In the genomic region with DNA sequence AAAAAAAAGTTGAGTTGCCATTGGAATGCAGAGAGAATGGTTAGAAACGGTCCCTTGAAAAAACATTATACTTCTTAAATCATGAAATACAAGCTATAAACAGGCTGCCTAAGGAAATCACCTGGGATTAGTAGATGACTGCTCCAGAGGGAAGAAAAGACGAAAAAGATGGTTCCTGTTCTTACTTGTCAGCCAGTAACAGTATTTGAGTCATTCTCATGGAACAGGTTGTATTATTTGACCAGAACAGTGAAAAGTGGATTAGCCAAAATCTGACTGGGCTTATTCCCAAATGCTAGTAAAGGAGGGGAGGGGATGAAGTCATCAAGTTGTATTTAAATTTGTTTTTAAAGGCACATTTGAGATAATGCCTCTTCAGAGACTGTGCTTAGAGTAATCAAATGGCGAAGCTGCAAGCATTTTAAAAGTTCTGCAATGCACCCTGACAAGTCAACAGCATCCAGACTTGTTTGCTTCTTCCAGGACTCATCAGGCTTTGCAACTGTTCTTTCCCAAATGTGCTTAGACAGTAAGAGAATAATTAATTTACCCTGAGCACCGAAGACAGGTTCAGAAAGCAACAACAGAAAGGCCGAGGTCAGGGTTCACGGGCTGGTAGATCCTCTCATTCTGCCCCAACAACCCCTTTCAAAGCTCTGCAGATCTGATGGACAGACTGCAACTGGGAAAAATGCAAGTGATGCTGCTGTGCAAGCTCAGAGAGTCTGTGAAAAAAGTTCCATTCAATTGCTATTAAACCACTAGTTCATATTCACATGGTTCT, we compare ENCODE assay signal across 20 cellular contexts.
"Had no signal": no experiment of that assay in that cellular context is flagged by ENCODE, and none has a peak within 500 bp of the region (broad histone marks: within the 10 kb centered on the region; RNA-seq: fewer than 3 reads in every experiment).

No MANE protein-coding gene starts in this region.

- H3K4me3 Mint-ChIP-seq: natural killer cell treated with Interleukin-12 subunit alpha and Interleukin-12 subunit beta and Interleukin-15 and Interleukin-18, amount 100 ng/mL, for 72 hours; stimulated activated effector memory CD8-positive, alpha-beta T cell treated with anti-CD3 and anti-CD28 coated beads, Interleukin-12 subunit alpha, Interleukin-12 subunit beta, amount 100 ng/mL, for 72 hours; stimulated activated naive CD8-positive, alpha-beta T cell treated with anti-CD3 and anti-CD28 coated beads, Interleukin-15, amount 100 ng/mL, for 72 hours had no signal

- ATAC-seq: heart left ventricle; left colon; left ventricle myocardium superior; natural killer cell treated with Interleukin-12 subunit alpha and Interleukin-12 subunit beta and Interleukin-15 and Interleukin-18, amount 100 ng/mL, for 72 hours; right cardiac atrium; stimulated activated effector memory CD8-positive, alpha-beta T cell treated with anti-CD3 and anti-CD28 coated beads, Interleukin-12 subunit alpha, Interleukin-12 subunit beta, amount 100 ng/mL, for 72 hours; stimulated activated naive CD8-positive, alpha-beta T cell treated with anti-CD3 and anti-CD28 coated beads, Interleukin-15, amount 100 ng/mL, for 72 hours; upper lobe of right lung had no signal

- H3K27ac ChIP-seq: heart left ventricle, neutrophil, testis, tibial nerve, upper lobe of right lung, vagina had no signal

- DNase-seq: erythroblast; heart left ventricle; hippocampal formation; left colon; left ventricle myocardium superior; mesenchymal stem cell; midbrain; posterior cingulate gyrus; right cardiac atrium; stimulated activated CD4-positive, alpha-beta T cell treated with anti-CD3 and anti-CD28 coated beads, Interleukin-4, amount 100 ng/mL, for 1 hour; stimulated activated CD8-positive, alpha-beta memory T cell treated with anti-CD3 and anti-CD28 coated beads, Interleukin-4, amount 100 ng/mL, for 48 hours; stimulated activated naive CD8-positive, alpha-beta T cell treated with anti-CD3 and anti-CD28 coated beads, Interleukin-15, amount 100 ng/mL, for 72 hours; testis; upper lobe of right lung had no signal

- H3K27me3 ChIP-seq: heart left ventricle, neutrophil, testis, tibial nerve, upper lobe of right lung, vagina had no signal

- H3K9me3 ChIP-seq: neutrophil, testis, upper lobe of right lung, vagina had no signal

- H3K4me1 Mint-ChIP-seq: stimulated activated effector memory CD8-positive, alpha-beta T cell treated with anti-CD3 and anti-CD28 coated beads, Interleukin-12 subunit alpha, Interleukin-12 subunit beta, amount 100 ng/mL, for 72 hours; stimulated activated naive CD8-positive, alpha-beta T cell treated with anti-CD3 and anti-CD28 coated beads, Interleukin-15, amount 100 ng/mL, for 72 hours had no signal

- H3K4me3 ChIP-seq: heart left ventricle, lung, testis, tibial nerve, upper lobe of right lung, vagina had no signal

- H3K27ac Mint-ChIP-seq: natural killer cell treated with Interleukin-12 subunit alpha and Interleukin-12 subunit beta and Interleukin-15 and Interleukin-18, amount 100 ng/mL, for 72 hours; stimulated activated effector memory CD8-positive, alpha-beta T cell treated with anti-CD3 and anti-CD28 coated beads, Interleukin-12 subunit alpha, Interleukin-12 subunit beta, amount 100 ng/mL, for 72 hours; stimulated activated naive CD8-positive, alpha-beta T cell treated with anti-CD3 and anti-CD28 coated beads, Interleukin-15, amount 100 ng/mL, for 72 hours had no signal

- H3K4me1 ChIP-seq: heart left ventricle, testis, upper lobe of right lung, vagina had no signal

- H3K36me3 Mint-ChIP-seq: natural killer cell treated with Interleukin-12 subunit alpha and Interleukin-12 subunit beta and Interleukin-15 and Interleukin-18, amount 100 ng/mL, for 72 hours; stimulated activated effector memory CD8-positive, alpha-beta T cell treated with anti-CD3 and anti-CD28 coated beads, Interleukin-12 subunit alpha, Interleukin-12 subunit beta, amount 100 ng/mL, for 72 hours had no signal

- H3K36me3 ChIP-seq: heart left ventricle, neutrophil, tibial nerve, upper lobe of right lung, vagina had no signal

- H3K27me3 Mint-ChIP-seq: natural killer cell treated with Interleukin-12 subunit alpha and Interleukin-12 subunit beta and Interleukin-15 and Interleukin-18, amount 100 ng/mL, for 72 hours; stimulated activated naive CD8-positive, alpha-beta T cell treated with anti-CD3 and anti-CD28 coated beads, Interleukin-15, amount 100 ng/mL, for 72 hours had no signal
